In genomic region chr15:77481670-77482069, GRCh38 we compare ENCODE assay signal across 16 cellular contexts.
DNase-seq lines count a peak whose midpoint lies in the region; ATAC-seq and TF ChIP-seq lines count a peak whose summit lies in the region.
"Had no signal": no experiment of that assay in that cellular context is flagged by ENCODE, and none has a peak within 500 bp of the region (broad histone marks: within the 10 kb centered on the region; RNA-seq: fewer than 3 reads in every experiment).

No MANE protein-coding gene starts in this region.

- no peak for TF ChIP-seq CTCF in HFFc6 (IDR thresholded peaks at IDR 0.05)
- TF ChIP-seq CTCF in SK-N-SH (IDR thresholded peaks at IDR 0.05), result no peak
- no peak for TF ChIP-seq CTCF in retinal pigment epithelial cell (conservative IDR thresholded peaks at IDR 0.05; ENCODE audit: low read depth, low read length)

- no peaks in the 10 kb centered on the region for H3K9me2 ChIP-seq in SK-N-SH

- intact Hi-C loops in Right ventricle myocardium superior (cut with DNase I), result no loop called here

- ATAC-seq in Right ventricle myocardium superior (ENCODE audit: poor library complexity) (peak; percentile 81), HG03045 (IDR thresholded peaks at IDR 0.05; ENCODE audit: unreplicated experiment) (no peak), HG03342 (IDR thresholded peaks at IDR 0.05; ENCODE audit: unreplicated experiment) (no peak)
- ATAC-seq: activated naive CD4-positive, alpha-beta T cell treated with anti-CD3 and anti-CD28 coated beads, Interleukin-2, amount 50 U/mL, for 72 hours had no signal

- H3K9me3 ChIP-seq in SK-N-SH, result no peaks in the 10 kb centered on the region
- H3K9me3 ChIP-seq: sigmoid colon, testis had no signal

- TF ChIP-seq RAD21 in SK-N-SH (IDR thresholded peaks at IDR 0.05; ENCODE audit: low read length), result no peak

- peak overlapping the region; percentile 5 for H3K4me3 Mint-ChIP-seq in HFFc6
- H3K4me3 Mint-ChIP-seq: IgD-negative memory B cell had no signal

- 20% methylated on average over 1 of the region's 1 CpG for WGBS in SK-N-SH (ENCODE audit: low lambda C conversion rate)

- H3K9ac ChIP-seq in SK-N-SH, result no peak overlapping the region

- no peaks in the 10 kb centered on the region for H4K20me1 ChIP-seq in SK-N-SH (ENCODE audit: insufficient read depth)

- peak in 1 of 2 experiments; percentile 53; a peak in 1 of 4 replicates for TF ChIP-seq EP300 in SK-N-SH (IDR thresholded peaks at IDR 0.05; ENCODE audit: borderline replicate concordance in 1 of 2, low read depth in 1 of 2, low read length in 1 of 2)

- peak overlapping the region; percentile 25 for H3K27ac Mint-ChIP-seq in HFFc6
- H3K27ac Mint-ChIP-seq: IgD-negative memory B cell had no signal

- H3K27me3 Mint-ChIP-seq in HFFc6 (ENCODE audit: insufficient read depth), result no peaks in the 10 kb centered on the region; the same call in 1 of the 2 replicates
- H3K27me3 Mint-ChIP-seq: IgD-negative memory B cell had no signal

- H3K79me2 ChIP-seq in SK-N-SH (ENCODE audit: insufficient read depth), result no peaks in the 10 kb centered on the region

- peaks cover 37% of the 10 kb centered on the region for H3K36me3 Mint-ChIP-seq in HFFc6 (ENCODE audit: low read depth)

- H3K4me3 ChIP-seq in SK-N-SH (ENCODE audit: low read depth in 2 of 2, low read length in 1 of 2), result no peak overlapping the region
- no peak overlapping the region for H3K4me3 ChIP-seq in retinal pigment epithelial cell (ENCODE audit: low read length)
- H3K4me3 ChIP-seq: dorsolateral prefrontal cortex, PC-9, sigmoid colon, testis had no signal

- peaks cover 28% of the 10 kb centered on the region for H3F3A ChIP-seq in SK-N-SH (replicated peaks; ENCODE audit: insufficient read depth)

- H3K9me3 Mint-ChIP-seq in HFFc6, result no peaks in the 10 kb centered on the region
- H3K9me3 Mint-ChIP-seq: activated naive CD4-positive, alpha-beta T cell treated with anti-CD3 and anti-CD28 coated beads, Interleukin-2, amount 50 U/mL, for 72 hours; IgD-negative memory B cell had no signal

- DNase-seq in HFFc6 (peak; percentile 40), SK-N-SH (no peak), Right ventricle myocardium superior (no peak), retinal pigment epithelial cell (ENCODE audit: low read depth) (peak; percentile 61), NOMO-1 (lab: John Stamatoyannopoulos, UW; ENCODE audit: unreplicated experiment in 2 of 2) (no peak), C1 segment of cervical spinal cord (lab: John Stamatoyannopoulos, UW) (no peak)
- DNase-seq: dorsolateral prefrontal cortex, H7, hippocampal formation, PC-9, sigmoid colon, testis had no signal

- H3K27me3 ChIP-seq in SK-N-SH (ENCODE audit: insufficient read depth), result no peaks in the 10 kb centered on the region
- H3K27me3 ChIP-seq: dorsolateral prefrontal cortex, sigmoid colon, testis had no signal

- CTCF ChIA-PET in SK-N-SH (lab: Yijun Ruan, JAX), result interaction anchor here (2.1 kb wide), 1 partner anchor 15 kb away, joined by 11 read pairs; no protein-coding TSS in a partner anchor

- peaks cover 46 to 56% of the 10 kb centered on the region in 2 experiments for H3K36me3 ChIP-seq in SK-N-SH (replicated peaks in 1 of 2; ENCODE audit: control insufficient read depth in 1 of 2, insufficient read depth in 2 of 2, low read length in 1 of 2)

- H3K27ac ChIP-seq in SK-N-SH (ENCODE audit: low read depth in 2 of 2, low read length in 1 of 2), result peak overlapping the region; percentile 53 to 74; a peak in 3 of 4 replicates
- H3K27ac ChIP-seq: PC-9, testis had no signal

- H3K4me2 ChIP-seq in SK-N-SH, result peak overlapping the region; percentile 63; the same call in 1 of the 2 replicates
- H3K4me2 ChIP-seq: PC-9 had no signal

- no peak overlapping the region for H2AFZ ChIP-seq in SK-N-SH (ENCODE audit: low read depth)
- H2AFZ ChIP-seq: PC-9 had no signal

- H3K4me1 ChIP-seq in SK-N-SH (ENCODE audit: control insufficient read depth in 1 of 2, insufficient read depth in 2 of 2, low read depth in 1 of 2, low read length in 1 of 2), result peaks cover 4 to 44% of the 10 kb centered on the region in 2 experiments

- H3K4me1 Mint-ChIP-seq in HFFc6 (ENCODE audit: low read depth), result peaks cover 56% of the 10 kb centered on the region

- POLR2A ChIA-PET in SK-N-SH (lab: Yijun Ruan, JAX), result no interaction called here

TF ChIP-seq in SK-N-SH, 30 proteins besides CTCF, POLR2A, EP300 and RAD21:
- 0 out of 2 replicates have a peak, but pooled peaks have one; percentile 14 for TF ChIP-seq MAX (IDR thresholded peaks at IDR 0.05; ENCODE audit: low read depth)
- TF ChIP-seq JUND (IDR thresholded peaks at IDR 0.05), result peak; percentile 60
- TF ChIP-seq NFIC (IDR thresholded peaks at IDR 0.05; ENCODE audit: borderline replicate concordance), result peak; percentile 87
- peak; percentile 61 for TF ChIP-seq TCF12 (IDR thresholded peaks at IDR 0.05)
- peak; percentile 96 for TF ChIP-seq PBX3 (IDR thresholded peaks at IDR 0.05)
- 0 out of 2 replicates have a peak, but pooled peaks have one; percentile 28 for TF ChIP-seq TEAD4 (IDR thresholded peaks at IDR 0.05; ENCODE audit: borderline replicate concordance, insufficient read depth)
- TF ChIP-seq YY1 (IDR thresholded peaks at IDR 0.05; ENCODE audit: low read depth), result no peak
- peak; percentile 33; the same call in 1 of the 2 replicates for TF ChIP-seq FOSL2 (IDR thresholded peaks at IDR 0.05; ENCODE audit: borderline replicate concordance, low read depth)
- no peak; the same call in 1 of the 2 replicates for TF ChIP-seq POLR2AphosphoS5 (IDR thresholded peaks at IDR 0.05; ENCODE audit: low read depth, low read length)
- TF ChIP-seq REST (IDR thresholded peaks at IDR 0.05; ENCODE audit: low read depth, low read length), result no peak
TF ChIP-seq in SK-N-SH: peak in this region for 7.

Comparison
In these comparisons a context has a peak if more than half of its experiments do, and no peak if none do; other contexts are left out.
1. DNase-seq: peak in HFFc6 (single experiment) and retinal pigment epithelial cell (single experiment); none in SK-N-SH (single experiment), Right ventricle myocardium superior (single experiment), NOMO-1 (0 of 2) and C1 segment of cervical spinal cord (0 of 14).